Comparison of ENCODE assay signal across 8 cellular contexts in the genomic region with DNA sequence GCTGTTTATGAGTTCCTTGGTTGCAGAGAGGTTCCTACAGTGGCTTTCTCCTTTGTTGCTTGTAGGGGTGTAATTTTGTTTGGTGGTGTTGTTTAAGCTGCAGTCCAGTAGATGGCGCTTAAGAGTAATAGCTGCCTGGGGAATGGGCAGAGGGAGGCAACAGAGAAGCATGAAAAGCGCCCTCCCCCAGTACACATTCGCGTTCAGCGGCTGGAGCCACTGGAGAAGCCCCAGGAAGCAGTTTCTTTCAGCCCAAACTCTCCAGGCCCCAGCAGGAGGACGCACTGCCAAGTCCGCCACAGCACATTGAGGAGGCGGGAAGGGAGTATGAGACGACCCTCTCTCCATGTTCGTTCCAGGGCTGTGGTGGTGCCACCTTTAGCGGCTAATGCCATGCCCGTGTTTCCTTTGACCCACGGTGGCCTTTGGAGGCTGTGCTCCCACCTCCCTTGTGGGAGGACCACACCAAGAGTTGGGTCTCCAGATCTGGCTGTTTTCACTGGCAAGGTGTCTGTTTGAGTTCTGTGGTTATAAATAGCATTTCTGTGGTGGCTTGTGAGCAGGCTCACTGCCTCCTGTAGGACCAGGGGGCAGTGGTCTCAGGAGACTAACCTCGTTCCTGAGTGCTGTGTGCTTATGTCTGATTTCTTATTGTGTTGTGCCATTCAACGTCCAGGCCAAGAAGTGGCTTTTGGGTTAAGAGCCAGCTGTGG.
DNase-seq lines count a peak whose midpoint lies in the region; ATAC-seq, FAIRE-seq and TF ChIP-seq lines count a peak whose summit lies in the region.

No MANE protein-coding gene starts in this region.

- no peak overlapping the region for H3K9ac ChIP-seq in keratinocyte (ENCODE audit: control insufficient read depth, extremely low read depth, insufficient read depth, low read length)

- dilution Hi-C loops in keratinocyte (cut with MboI; ENCODE audit: extremely low pct_ligation_motif_present, low sequenced_read_pairs), result no loop called here

- FAIRE-seq in keratinocyte (lab: Jason Lieb, UNC), result peak; percentile 39

- H3K36me3 ChIP-seq in body of pancreas (replicated peaks in 1 of 2; ENCODE audit: insufficient read depth in 1 of 2, low read depth in 2 of 2) (no peaks in the 10 kb centered on the region), keratinocyte (ENCODE audit: control insufficient read depth in 2 of 2, extremely low read depth in 1 of 2, insufficient read depth in 2 of 2, low read length in 2 of 2) (no peaks in the 10 kb centered on the region), upper lobe of right lung (no peaks in the 10 kb centered on the region)

- no peak overlapping the region for H2AFZ ChIP-seq in keratinocyte (ENCODE audit: control insufficient read depth, low read length)

- H3K27ac ChIP-seq in body of pancreas (no peak overlapping the region), keratinocyte (ENCODE audit: control insufficient read depth, insufficient read depth, low read length) (no peak overlapping the region), upper lobe of right lung (no peak overlapping the region)

- ATAC-seq in body of pancreas, result no peak
- peak; percentile 84 for ATAC-seq in upper lobe of right lung
- ATAC-seq in GM21423 (IDR thresholded peaks at IDR 0.05; ENCODE audit: unreplicated experiment), result no peak

- intact Hi-C loops in body of pancreas (cut with DNase I), result no loop called here
- intact Hi-C loops in upper lobe of right lung (cut with DNase I), result no loop called here

- peak; percentile 63 for TF ChIP-seq CTCF in GM10266 (IDR thresholded peaks at IDR 0.05; ENCODE audit: control insufficient read depth, insufficient read depth, low read depth, missing control alignments)
- peak in 6 of 7 experiments; percentile 31 to 53 (median 48) for TF ChIP-seq CTCF in body of pancreas (IDR thresholded peaks at IDR 0.05)
- TF ChIP-seq CTCF in keratinocyte (optimal IDR thresholded peaks at IDR 0.05 in 1 of 3, IDR thresholded peaks at IDR 0.05 in 1 of 3, conservative IDR thresholded peaks at IDR 0.05 in 1 of 3; ENCODE audit: extremely low read depth in 1 of 3, insufficient read depth in 2 of 3, low read length in 3 of 3), result peak; percentile 70 to 83 (median 72)
- peak; percentile 63 for TF ChIP-seq CTCF in upper lobe of right lung (IDR thresholded peaks at IDR 0.05)

- DNase-seq in AML-193 (lab: John Stamatoyannopoulos, UW), result peak; percentile 11 to 49
- DNase-seq in GM10266 (ENCODE audit: extremely low spot score), result peak; percentile 41
- DNase-seq in NCI-H2029 (lab: John Stamatoyannopoulos, UW), result peak; percentile 32
- DNase-seq in body of pancreas, result peak in 1 of 4 donors; percentile 8
- no peak for DNase-seq in keratinocyte (ENCODE audit: low read depth, low spot score)
- DNase-seq in upper lobe of right lung, result no peak
- no peak for DNase-seq in GF-D8 (lab: John Stamatoyannopoulos, UW)

- H3K79me2 ChIP-seq in keratinocyte (ENCODE audit: control insufficient read depth, insufficient read depth, low read length), result peaks cover 9% of the 10 kb centered on the region

- no peak for TF ChIP-seq POLR2A in body of pancreas (IDR thresholded peaks at IDR 0.05)

- H3K9me1 ChIP-seq in keratinocyte (ENCODE audit: control insufficient read depth, extremely low read depth, insufficient read depth, low read length), result no peaks in the 10 kb centered on the region

- H3K4me2 ChIP-seq in keratinocyte (ENCODE audit: control insufficient read depth, extremely low read depth, insufficient read depth, low read depth, low read length), result no peak overlapping the region

- no peak overlapping the region for H3K4me3 ChIP-seq in body of pancreas
- no peak overlapping the region for H3K4me3 ChIP-seq in keratinocyte (ENCODE audit: control insufficient read depth in 2 of 3, extremely low read depth in 1 of 3, insufficient read depth in 2 of 3, low read depth in 1 of 3, low read length in 3 of 3)
- no peak overlapping the region for H3K4me3 ChIP-seq in upper lobe of right lung

- H3K4me1 ChIP-seq in body of pancreas (no peaks in the 10 kb centered on the region), keratinocyte (ENCODE audit: control insufficient read depth, extremely low read depth, insufficient read depth, low read length) (no peaks in the 10 kb centered on the region), upper lobe of right lung (no peaks in the 10 kb centered on the region)

- H4K20me1 ChIP-seq in keratinocyte (ENCODE audit: control insufficient read depth, extremely low read depth, insufficient read depth, low read length), result no peaks in the 10 kb centered on the region

- H3K27me3 ChIP-seq in body of pancreas (no peaks in the 10 kb centered on the region), keratinocyte (ENCODE audit: control insufficient read depth, extremely low read depth, insufficient read depth, low read length) (no peaks in the 10 kb centered on the region), upper lobe of right lung (no peaks in the 10 kb centered on the region)

- WGBS in body of pancreas, 2 donors, result 82 to 83% methylated on average over 12 to 15 of the region's 15 CpGs

- H3K9me3 ChIP-seq in body of pancreas (no peaks in the 10 kb centered on the region), keratinocyte (ENCODE audit: control insufficient read depth, low read depth, low read length) (no peaks in the 10 kb centered on the region), upper lobe of right lung (no peaks in the 10 kb centered on the region)

Comparison
In these comparisons a context has a peak if more than half of its experiments do, and no peak if none do; other contexts are left out.
1. DNase-seq: peak in AML-193 (2 of 2), GM10266 (single experiment) and NCI-H2029 (single experiment); none in keratinocyte (single experiment), upper lobe of right lung (single experiment) and GF-D8 (single experiment).
2. Peak in every context shown above with its lines, with median percentiles within 50 percentile points of each other: CTCF ChIP-seq.